ENCODE assay signal across 16 cellular contexts in genomic region chr10:11106621-11107374, GRCh38.
A peak's percentile ranks its signal among the peaks of the same experiment; 100 is the strongest.
DNase-seq lines count a peak whose midpoint lies in the region; ATAC-seq, FAIRE-seq and TF ChIP-seq lines count a peak whose summit lies in the region.
"Had no signal": no experiment of that assay in that cellular context is flagged by ENCODE, and none has a peak within 500 bp of the region (broad histone marks: within the 10 kb centered on the region; RNA-seq: fewer than 3 reads in every experiment).

No MANE protein-coding gene starts in this region.

- no peaks in the 10 kb centered on the region for H3K27me3 ChIP-seq in left lung
- H3K27me3 ChIP-seq: esophagus squamous epithelium had no signal

- peaks cover 2% of the 10 kb centered on the region for H3K9me3 Mint-ChIP-seq in glutamatergic neuron (ENCODE audit: unreplicated experiment)

- H3K9me3 ChIP-seq in left lung (peaks cover 0 to 4% of the 10 kb centered on the region in 2 donors), T-helper 17 cell (ENCODE audit: control insufficient read depth, low read length, poor library complexity, severe bottlenecking) (no peaks in the 10 kb centered on the region)
- H3K9me3 ChIP-seq: esophagus squamous epithelium, thoracic aorta had no signal

- FAIRE-seq in GM18507 (lab: Jason Lieb, UNC), result peak; percentile 70
- FAIRE-seq: HepG2 had no signal

- H3K36me3 Mint-ChIP-seq in glutamatergic neuron (ENCODE audit: unreplicated experiment) (no peaks in the 10 kb centered on the region), T-helper 17 cell (ENCODE audit: low read depth) (peaks cover 4% of the 10 kb centered on the region)

- H3K36me3 ChIP-seq in left lung, result no peaks in the 10 kb centered on the region
- H3K36me3 ChIP-seq: esophagus squamous epithelium, thoracic aorta had no signal

- H3K4me1 Mint-ChIP-seq in glutamatergic neuron (ENCODE audit: low read depth, unreplicated experiment) (peaks cover 10% of the 10 kb centered on the region), T-helper 17 cell (peaks cover 21% of the 10 kb centered on the region)

- no peak overlapping the region for H3K27ac ChIP-seq in left lung
- H3K27ac ChIP-seq: esophagus squamous epithelium, thoracic aorta had no signal

- H3K4me3 ChIP-seq in left lung, result no peak overlapping the region
- H3K4me3 ChIP-seq: esophagus squamous epithelium, thoracic aorta had no signal

- ATAC-seq in GM21447 (IDR thresholded peaks at IDR 0.05; ENCODE audit: unreplicated experiment), result peak; percentile 58
- peak; percentile 78 for ATAC-seq in HG03342 (IDR thresholded peaks at IDR 0.05; ENCODE audit: unreplicated experiment)
- no peak for ATAC-seq in Right ventricle myocardium superior (ENCODE audit: poor library complexity)
- no peak for ATAC-seq in left lung
- no peak for ATAC-seq in T-helper 17 cell
- ATAC-seq: HepG2, SK-N-SH treated with all-trans-retinoic acid at 6 μM for 48 hours had no signal

- DNase-seq in GM18507 (ENCODE audit: extremely low spot score, insufficient read length, low read depth), result no peak
- DNase-seq in glutamatergic neuron, result no peak
- no peak for DNase-seq in pons (ENCODE audit: low spot score)
- no peak for DNase-seq in Right ventricle myocardium superior
- DNase-seq in left lung, result no peak
- DNase-seq in T-helper 17 cell, result no peak
- DNase-seq: activated gamma-delta T cell, esophagus squamous epithelium, H7, NCI-H1048 had no signal

- peak overlapping the region; percentile 8 for H3K27ac Mint-ChIP-seq in glutamatergic neuron (ENCODE audit: unreplicated experiment)
- no peak overlapping the region for H3K27ac Mint-ChIP-seq in T-helper 17 cell
- H3K27ac Mint-ChIP-seq: dendritic cell treated with granulocyte-macrophage colony-stimulating factor and Interleukin-4, amounts not matched to agents 40 ng/mL and 50 ng/mL, for 4 days had no signal

- H3K27me3 Mint-ChIP-seq in glutamatergic neuron (ENCODE audit: unreplicated experiment) (peaks cover 2% of the 10 kb centered on the region), T-helper 17 cell (no peaks in the 10 kb centered on the region)

- H3K4me1 ChIP-seq in left lung, result no peaks in the 10 kb centered on the region
- H3K4me1 ChIP-seq: esophagus squamous epithelium had no signal

- TF ChIP-seq CTCF in glutamatergic neuron (IDR thresholded peaks at IDR 0.05; ENCODE audit: partially characterized antibody, unreplicated experiment), result no peak
- TF ChIP-seq CTCF in left lung (IDR thresholded peaks at IDR 0.05), result no peak

- H3K4me3 Mint-ChIP-seq in glutamatergic neuron (ENCODE audit: unreplicated experiment) (no peak overlapping the region), T-helper 17 cell (no peak overlapping the region)
- H3K4me3 Mint-ChIP-seq: dendritic cell treated with granulocyte-macrophage colony-stimulating factor and Interleukin-4, amounts not matched to agents 40 ng/mL and 50 ng/mL, for 4 days had no signal

- intact Hi-C loops in Right ventricle myocardium superior (cut with DNase I), result no loop called here
- intact Hi-C loops in left lung (cut with DNase I), result no loop called here

Comparison
In these comparisons a context has a peak if more than half of its experiments do, and no peak if none do; other contexts are left out.
1. ATAC-seq: peak in GM21447 (single experiment) and HG03342 (single experiment); none in Right ventricle myocardium superior (single experiment), left lung (single experiment) and T-helper 17 cell (single experiment).